20 cellular contexts compared by ENCODE assay signal in the genomic region with DNA sequence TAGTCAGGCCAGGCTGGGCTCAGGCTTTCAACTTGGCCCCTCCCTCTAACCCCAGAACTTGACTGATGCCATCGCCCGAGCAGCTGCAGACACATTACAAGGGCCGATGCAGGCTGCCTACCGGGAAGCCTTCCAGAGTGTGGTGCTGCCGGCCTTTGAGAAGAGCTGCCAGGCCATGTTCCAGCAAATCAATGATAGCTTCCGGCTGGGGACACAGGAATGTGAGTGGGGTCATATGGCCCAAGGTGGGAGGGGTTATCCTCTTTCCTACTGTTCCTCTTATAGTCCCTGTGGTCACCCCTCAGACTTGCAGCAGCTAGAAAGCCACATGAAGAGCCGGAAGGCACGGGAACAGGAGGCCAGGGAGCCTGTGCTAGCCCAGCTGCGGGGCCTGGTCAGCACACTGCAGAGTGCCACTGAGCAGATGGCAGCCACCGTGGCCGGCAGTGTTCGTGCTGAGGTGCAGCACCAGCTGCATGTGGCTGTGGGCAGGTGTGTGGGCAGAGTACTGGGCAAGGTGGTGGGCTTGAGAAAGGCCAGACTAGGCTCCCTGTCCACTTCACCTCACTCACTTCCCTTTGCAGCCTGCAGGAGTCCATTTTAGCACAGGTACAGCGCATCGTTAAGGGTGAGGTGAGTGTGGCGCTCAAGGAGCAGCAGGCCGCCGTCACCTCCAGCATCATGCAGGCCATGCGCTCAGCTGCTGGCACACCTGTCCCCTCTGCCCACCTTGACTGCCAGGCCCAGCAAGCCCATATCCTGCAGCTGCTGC. TPM values are rescaled to one million over a fixed set of nuclear protein-coding genes. Genes with fewer than 3 reads are reported as not detected.
DNase-seq lines count a peak whose midpoint lies in the region; ATAC-seq, FAIRE-seq and TF ChIP-seq lines count a peak whose summit lies in the region.
"Had no signal": no experiment of that assay in that cellular context is flagged by ENCODE, and none has a peak within 500 bp of the region (broad histone marks: within the 10 kb centered on the region; RNA-seq: fewer than 3 reads in every experiment).

No MANE protein-coding gene starts in this region.

- peak in 32 of 56 donors; percentile 8 to 61 (median 36) for TF ChIP-seq CTCF in dorsolateral prefrontal cortex (IDR thresholded peaks at IDR 0.05 in 54 of 56, conservative IDR thresholded peaks at IDR 0.05 in 2 of 56; ENCODE audit: low read depth in 1 of 56, partially characterized antibody in 56 of 56)
- 0 out of 2 replicates have a peak, but pooled peaks have one; percentile 14 for TF ChIP-seq CTCF in HepG2 (CRISPR knock-in tag; IDR thresholded peaks at IDR 0.05)

- TF ChIP-seq EP300 in HepG2 (IDR thresholded peaks at IDR 0.05; ENCODE audit: low read depth in 2 of 2, low read length in 2 of 2), result no peak
- TF ChIP-seq EP300 in HepG2 (CRISPR knock-in tag; IDR thresholded peaks at IDR 0.05; ENCODE audit: borderline replicate concordance), result no peak

- TF ChIP-seq POLR2A in HepG2 (IDR thresholded peaks at IDR 0.05; ENCODE audit: insufficient read depth in 1 of 2, low read depth in 2 of 2, low read length in 2 of 2) (no peak), GM12891 (IDR thresholded peaks at IDR 0.05; ENCODE audit: low read depth, low read length) (no peak)

- POLR2A ChIA-PET in HepG2 (lab: Yijun Ruan, JAX), result interaction anchor here (1.3 to 3.3 kb wide), 6 partner anchors 10 to 158 kb away, joined by 3 to 22 read pairs (median 7); a partner anchor contains a TSS

- peaks cover 31% of the 10 kb centered on the region for H3K4me1 ChIP-seq in HepG2 (ENCODE audit: insufficient read depth, low read length)
- H3K4me1 ChIP-seq: colonic mucosa had no signal

- no peaks in the 10 kb centered on the region for H3K79me2 ChIP-seq in HepG2 (ENCODE audit: insufficient read depth, low read length)

- H3K4me3 ChIP-seq in dorsolateral prefrontal cortex (peak overlapping the region in 4 of 59 donors; percentile 1 to 28 (median 23)), HepG2 (replicated peaks in 1 of 3; ENCODE audit: insufficient read depth in 1 of 3, low read depth in 2 of 3, low read length in 3 of 3) (no peak overlapping the region), skeletal muscle cell (ENCODE audit: low read depth, low read length) (no peak overlapping the region)
- H3K4me3 ChIP-seq: ascending aorta, colonic mucosa, smooth muscle cell had no signal

- no peak overlapping the region; the same call in 1 of the 2 replicates for H3K4me2 ChIP-seq in HepG2 (ENCODE audit: low read depth, low read length)
- H3K4me2 ChIP-seq: smooth muscle cell had no signal

- H3K9me3 ChIP-seq in HepG2 (ENCODE audit: low read length), result no peaks in the 10 kb centered on the region
- H3K9me3 ChIP-seq: ascending aorta, colonic mucosa, neutrophil had no signal

- DNase-seq in NCI-H2196 treated with DMSO at 0.1 percent for 48 hours (lab: John Stamatoyannopoulos, UW; ENCODE audit: unreplicated experiment) (peak; percentile 44), dorsolateral prefrontal cortex (peak; percentile 27 to 93 (median 85)), HepG2 (ENCODE audit: low spot score) (no peak), skeletal muscle cell (ENCODE audit: low read depth) (peak; percentile 47), GM12891 (ENCODE audit: insufficient read length, low spot score) (no peak)
- no peak for DNase-seq in activated naive CD4-positive, alpha-beta T cell treated with Interleukin-2 at 50 U/mL for 16 hours
- DNase-seq: activated CD8-positive, alpha-beta memory T cell treated with anti-CD3 and anti-CD28 coated beads for 24 hours; DMS79 treated with DMSO at 0.1 percent for 48 hours; NCI-H1092 treated with DMSO at 0.1 percent for 48 hours had no signal

- H3K9ac ChIP-seq in HepG2 (ENCODE audit: insufficient read depth, low read depth, low read length), result no peak overlapping the region; the same call in 1 of the 2 replicates

- H3K27me3 ChIP-seq in dorsolateral prefrontal cortex (no peaks in the 10 kb centered on the region), HepG2 (ENCODE audit: control insufficient read depth in 1 of 2, insufficient read depth in 2 of 2, low read length in 2 of 2) (no peaks in the 10 kb centered on the region)
- H3K27me3 ChIP-seq: ascending aorta, colonic mucosa, neutrophil had no signal

- in situ Hi-C loops in HepG2 (cut with HindIII; ENCODE audit: extremely low pct_ligation_motif_present, low pct_unique_long_range_greater_than_20kb), result loop anchor here (10.0 kb wide), 1 partner anchor 162 kb away; no protein-coding TSS in a partner anchor

- peak overlapping the region; percentile 63 to 98 (median 92) for H3K27ac ChIP-seq in dorsolateral prefrontal cortex
- H3K27ac ChIP-seq in HepG2 (ENCODE audit: extremely low read length, insufficient read depth, low read length), result peak overlapping the region; percentile 36
- H3K27ac ChIP-seq: ascending aorta, C4-2B, colonic mucosa had no signal

- CTCF ChIA-PET in HepG2 (lab: Yijun Ruan, JAX; ENCODE audit: low intra/inter-chr PET ratio, low total read pairs), result interaction anchor here (1.2 to 5.3 kb wide), 6 partner anchors 33 to 182 kb away, joined by 3 to 63 read pairs (median 6); a partner anchor contains a TSS

- peaks cover 50 to 79% of the 10 kb centered on the region in 2 experiments for H3K36me3 ChIP-seq in HepG2 (replicated peaks in 1 of 2; ENCODE audit: control insufficient read depth in 1 of 2, insufficient read depth in 2 of 2, low read length in 2 of 2)

- intact Hi-C loops in dorsolateral prefrontal cortex (cut with DNase I) (loop anchor here (1.0 to 5.0 kb wide), 3 partner anchors 35 to 50 kb away; a partner anchor contains a TSS), HepG2 (cut with micrococcal nuclease; ENCODE audit: unreplicated experiment) (loop anchor here (1.0 to 5.0 kb wide), 2 partner anchors 46 to 160 kb away; no protein-coding TSS in a partner anchor)

- no peak for TF ChIP-seq RAD21 in HepG2 (CRISPR knock-in tag; IDR thresholded peaks at IDR 0.05)

- H2AFZ ChIP-seq in HepG2 (ENCODE audit: low read length), result no peak overlapping the region

- peak; percentile 3; the same call in 2 of the 3 replicates for ATAC-seq in HepG2
- ATAC-seq in GM18502 (IDR thresholded peaks at IDR 0.05; ENCODE audit: poor library complexity, unreplicated experiment), result no peak
- no peak for ATAC-seq in HG02840 (IDR thresholded peaks at IDR 0.05; ENCODE audit: low FRiP score, unreplicated experiment)
- ATAC-seq: WTC11 had no signal

- no TSS peak for BruUV-seq in HepG2 (replicated peaks; lab: Mats Ljungman, UMichigan)

- no peak for FAIRE-seq in HepG2 (lab: Jason Lieb, UNC)
- no peak for FAIRE-seq in GM12891 (lab: Jason Lieb, UNC)
- FAIRE-seq: islet of Langerhans had no signal

- 92% methylated on average over 16 of the region's 18 CpGs for WGBS in HepG2 (ENCODE audit: low lambda C conversion rate)

- H4K20me1 ChIP-seq in HepG2 (ENCODE audit: insufficient read depth, low read length), result no peaks in the 10 kb centered on the region

RNA-seq across cellular contexts. Expression of a gene that starts 2.1 kb away (rescaled TPM):
- 10 to 100 TPM in 1 of 120 experiments, 1 to 10 TPM in 97, under 1 TPM in 6, not detected in 16; 0.72 to 11.5 (median 2.6) TPM for total RNA-seq in dorsolateral prefrontal cortex
- total RNA-seq in HepG2 (2016; rRNA removed; fragmentation: Illumina TruSeq; extraction: Trizol), result 0.53 TPM in 1 of 2 replicates, not detected in the other
- not detected in 2 replicates for total RNA-seq in HepG2 (2016; cell fraction: cytosol; rRNA removed; fragmentation: Illumina TruSeq; extraction: Trizol; ENCODE audit: low read depth)
- 0.24 TPM in 1 of 2 replicates, not detected in the other for total RNA-seq in HepG2 (2016; cell fraction: insoluble cytoplasmic fraction; rRNA removed; fragmentation: Illumina TruSeq; extraction: Trizol)
- total RNA-seq in HepG2 (2016; cell fraction: membrane; rRNA removed; fragmentation: Illumina TruSeq; extraction: Trizol), result 0.38 TPM in 1 of 2 replicates, not detected in the other
- not detected in 2 replicates for total RNA-seq in HepG2 (2016; cell fraction: nucleus; rRNA removed; fragmentation: Illumina TruSeq; extraction: Trizol)
- polyA plus RNA-seq in HepG2 (2011; rRNA removed), result 1.2 and 1.3 TPM in 2 replicates
- 0.33 and 0.93 TPM in 2 replicates for polyA plus RNA-seq in HepG2 (2011; cell fraction: cytosol; rRNA removed)
- polyA plus RNA-seq in HepG2 (2011; cell fraction: nucleus; rRNA removed), result 11.7 and 16.3 TPM in 2 replicates
- polyA plus RNA-seq in HepG2 (2012), result 0.90 and 2.0 TPM in 2 replicates
- 0.19 TPM in 1 of 2 replicates, not detected in the other for polyA plus RNA-seq in HepG2 (2016; cell fraction: cytosol; fragmentation: Illumina TruSeq; extraction: Trizol; ENCODE audit: low read depth)
- polyA plus RNA-seq in HepG2 (2016; cell fraction: insoluble cytoplasmic fraction; fragmentation: Illumina TruSeq; extraction: Trizol; ENCODE audit: low read depth), result not detected in 2 replicates
- polyA plus RNA-seq in HepG2 (2016; cell fraction: membrane; fragmentation: Illumina TruSeq; extraction: Trizol; ENCODE audit: low read depth), result not detected in 2 replicates
- 1.4 and 1.9 TPM in 2 replicates for polyA plus RNA-seq in HepG2 (2016; cell fraction: nucleus; fragmentation: Illumina TruSeq; extraction: Trizol; ENCODE audit: insufficient read depth, low read depth)
- polyA minus RNA-seq in HepG2 (2011; rRNA and poly(A)+ RNA removed; ENCODE audit: low replicate concordance), result 0.86 TPM in 1 of 2 replicates, not detected in the other
- polyA minus RNA-seq in HepG2 (2011; cell fraction: cytosol; rRNA and poly(A)+ RNA removed), result not detected in 2 replicates
- not detected in 2 replicates for polyA minus RNA-seq in HepG2 (2011; cell fraction: nucleus; rRNA and poly(A)+ RNA removed)
- polyA plus RNA-seq in GM12891 (2012; ENCODE audit: low read depth, missing spikeins), result 1.6 TPM
- total RNA-seq: activated T-helper 2 cell treated with anti-CD3 and anti-CD28 coated beads, Interferon-gamma antibody, Interleukin-2, Interleukin-4, amounts not matched to agents 10 μg/mL and 5 μg/mL and 100 μg/mL, durations not matched to agents 14 hours and 24 hours and 36 hours; ascending aorta; mesothelial cell of epicardium; smooth muscle cell had no signal

RNA-seq across cellular contexts. Expression of a gene that starts 9.7 kb away (rescaled TPM):
- total RNA-seq in dorsolateral prefrontal cortex, result 10 to 100 TPM; 46.0 to 96.6 (median 69.2) TPM
- total RNA-seq in HepG2 (2016; rRNA removed; fragmentation: Illumina TruSeq; extraction: Trizol), result 53.4 and 59.1 TPM in 2 replicates
- total RNA-seq in HepG2 (2016; cell fraction: cytosol; rRNA removed; fragmentation: Illumina TruSeq; extraction: Trizol; ENCODE audit: low read depth), result 3.4 and 6.4 TPM in 2 replicates
- total RNA-seq in HepG2 (2016; cell fraction: insoluble cytoplasmic fraction; rRNA removed; fragmentation: Illumina TruSeq; extraction: Trizol), result 49.7 and 63.5 TPM in 2 replicates
- 14.5 and 17.3 TPM in 2 replicates for total RNA-seq in HepG2 (2016; cell fraction: membrane; rRNA removed; fragmentation: Illumina TruSeq; extraction: Trizol)
- total RNA-seq in HepG2 (2016; cell fraction: nucleus; rRNA removed; fragmentation: Illumina TruSeq; extraction: Trizol), result 56.7 and 57.8 TPM in 2 replicates
- 51.4 and 65.8 TPM in 2 replicates for polyA plus RNA-seq in HepG2 (2011; rRNA removed)
- 31.1 and 42.0 TPM in 2 replicates for polyA plus RNA-seq in HepG2 (2011; cell fraction: cytosol; rRNA removed)
- 315 and 402 TPM in 2 replicates for polyA plus RNA-seq in HepG2 (2011; cell fraction: nucleus; rRNA removed)
- polyA plus RNA-seq in HepG2 (2012), result 35.8 and 45.8 TPM in 2 replicates
- 3.8 and 5.4 TPM in 2 replicates for polyA plus RNA-seq in HepG2 (2016; cell fraction: cytosol; fragmentation: Illumina TruSeq; extraction: Trizol; ENCODE audit: low read depth)
- 41.9 and 50.8 TPM in 2 replicates for polyA plus RNA-seq in HepG2 (2016; cell fraction: insoluble cytoplasmic fraction; fragmentation: Illumina TruSeq; extraction: Trizol; ENCODE audit: low read depth)
- 4.5 and 8.2 TPM in 2 replicates for polyA plus RNA-seq in HepG2 (2016; cell fraction: membrane; fragmentation: Illumina TruSeq; extraction: Trizol; ENCODE audit: low read depth)
- 159 and 172 TPM in 2 replicates for polyA plus RNA-seq in HepG2 (2016; cell fraction: nucleus; fragmentation: Illumina TruSeq; extraction: Trizol; ENCODE audit: insufficient read depth, low read depth)
- 150 and 170 TPM in 2 replicates for polyA minus RNA-seq in HepG2 (2011; rRNA and poly(A)+ RNA removed; ENCODE audit: low replicate concordance)
- polyA minus RNA-seq in HepG2 (2011; cell fraction: cytosol; rRNA and poly(A)+ RNA removed), result 37.8 and 44.5 TPM in 2 replicates
- polyA minus RNA-seq in HepG2 (2011; cell fraction: nucleus; rRNA and poly(A)+ RNA removed), result 61.0 and 65.3 TPM in 2 replicates
- 42.0 TPM for polyA plus RNA-seq in GM12891 (2012; ENCODE audit: low read depth, missing spikeins)

RNA-seq across cellular contexts. Expression of a gene that starts 10.5 kb away (rescaled TPM):
- 10 to 100 TPM; 10.9 to 28.1 (median 18.3) TPM for total RNA-seq in dorsolateral prefrontal cortex
- 8.4 and 12.9 TPM in 2 replicates for total RNA-seq in HepG2 (2016; rRNA removed; fragmentation: Illumina TruSeq; extraction: Trizol)
- 19.3 and 21.7 TPM in 2 replicates for total RNA-seq in HepG2 (2016; cell fraction: cytosol; rRNA removed; fragmentation: Illumina TruSeq; extraction: Trizol; ENCODE audit: low read depth)
- total RNA-seq in HepG2 (2016; cell fraction: insoluble cytoplasmic fraction; rRNA removed; fragmentation: Illumina TruSeq; extraction: Trizol), result 11.2 and 11.8 TPM in 2 replicates
- 29.0 and 30.2 TPM in 2 replicates for total RNA-seq in HepG2 (2016; cell fraction: membrane; rRNA removed; fragmentation: Illumina TruSeq; extraction: Trizol)
- total RNA-seq in HepG2 (2016; cell fraction: nucleus; rRNA removed; fragmentation: Illumina TruSeq; extraction: Trizol), result 10.0 and 11.3 TPM in 2 replicates
- polyA plus RNA-seq in HepG2 (2011; rRNA removed), result 19.1 and 45.7 TPM in 2 replicates
- polyA plus RNA-seq in HepG2 (2011; cell fraction: cytosol; rRNA removed), result 25.6 and 28.0 TPM in 2 replicates
- 28.8 and 29.7 TPM in 2 replicates for polyA plus RNA-seq in HepG2 (2011; cell fraction: nucleus; rRNA removed)
- polyA plus RNA-seq in HepG2 (2012), result 18.9 and 23.9 TPM in 2 replicates
- 17.3 and 28.4 TPM in 2 replicates for polyA plus RNA-seq in HepG2 (2016; cell fraction: cytosol; fragmentation: Illumina TruSeq; extraction: Trizol; ENCODE audit: low read depth)
- polyA plus RNA-seq in HepG2 (2016; cell fraction: insoluble cytoplasmic fraction; fragmentation: Illumina TruSeq; extraction: Trizol; ENCODE audit: low read depth), result 25.1 and 27.8 TPM in 2 replicates
- 46.7 and 49.0 TPM in 2 replicates for polyA plus RNA-seq in HepG2 (2016; cell fraction: membrane; fragmentation: Illumina TruSeq; extraction: Trizol; ENCODE audit: low read depth)
- 19.1 and 27.5 TPM in 2 replicates for polyA plus RNA-seq in HepG2 (2016; cell fraction: nucleus; fragmentation: Illumina TruSeq; extraction: Trizol; ENCODE audit: insufficient read depth, low read depth)
- polyA minus RNA-seq in HepG2 (2011; rRNA and poly(A)+ RNA removed; ENCODE audit: low replicate concordance), result 49.1 and 87.7 TPM in 2 replicates
- polyA minus RNA-seq in HepG2 (2011; cell fraction: cytosol; rRNA and poly(A)+ RNA removed), result 17.5 and 18.7 TPM in 2 replicates
- 16.0 and 20.4 TPM in 2 replicates for polyA minus RNA-seq in HepG2 (2011; cell fraction: nucleus; rRNA and poly(A)+ RNA removed)
- 12.3 TPM for polyA plus RNA-seq in GM12891 (2012; ENCODE audit: low read depth, missing spikeins)

RNA-seq across cellular contexts. Expression of a gene that starts 35.1 kb away (rescaled TPM):
- total RNA-seq in dorsolateral prefrontal cortex (10 to 100 TPM; 40.0 to 88.4 (median 54.9) TPM), HepG2 (2016; rRNA removed; fragmentation: Illumina TruSeq; extraction: Trizol) (24.8 and 43.3 TPM in 2 replicates)
- 11.2 and 11.7 TPM in 2 replicates for total RNA-seq in HepG2 (2016; cell fraction: cytosol; rRNA removed; fragmentation: Illumina TruSeq; extraction: Trizol; ENCODE audit: low read depth)
- total RNA-seq in HepG2 (2016; cell fraction: insoluble cytoplasmic fraction; rRNA removed; fragmentation: Illumina TruSeq; extraction: Trizol), result 22.8 and 43.9 TPM in 2 replicates
- 7.4 and 8.2 TPM in 2 replicates for total RNA-seq in HepG2 (2016; cell fraction: membrane; rRNA removed; fragmentation: Illumina TruSeq; extraction: Trizol)
- 43.8 and 49.8 TPM in 2 replicates for total RNA-seq in HepG2 (2016; cell fraction: nucleus; rRNA removed; fragmentation: Illumina TruSeq; extraction: Trizol)
- 40.9 and 51.3 TPM in 2 replicates for polyA plus RNA-seq in HepG2 (2011; rRNA removed)
- 17.4 and 28.9 TPM in 2 replicates for polyA plus RNA-seq in HepG2 (2011; cell fraction: cytosol; rRNA removed)
- 414 and 516 TPM in 2 replicates for polyA plus RNA-seq in HepG2 (2011; cell fraction: nucleus; rRNA removed)
- 22.1 and 28.1 TPM in 2 replicates for polyA plus RNA-seq in HepG2 (2012)
- 3.3 and 4.0 TPM in 2 replicates for polyA plus RNA-seq in HepG2 (2016; cell fraction: cytosol; fragmentation: Illumina TruSeq; extraction: Trizol; ENCODE audit: low read depth)
- polyA plus RNA-seq in HepG2 (2016; cell fraction: insoluble cytoplasmic fraction; fragmentation: Illumina TruSeq; extraction: Trizol; ENCODE audit: low read depth), result 22.0 and 24.2 TPM in 2 replicates
- polyA plus RNA-seq in HepG2 (2016; cell fraction: membrane; fragmentation: Illumina TruSeq; extraction: Trizol; ENCODE audit: low read depth), result 4.4 and 6.6 TPM in 2 replicates
- polyA plus RNA-seq in HepG2 (2016; cell fraction: nucleus; fragmentation: Illumina TruSeq; extraction: Trizol; ENCODE audit: insufficient read depth, low read depth), result 153 and 170 TPM in 2 replicates
- 38.6 and 47.8 TPM in 2 replicates for polyA minus RNA-seq in HepG2 (2011; rRNA and poly(A)+ RNA removed; ENCODE audit: low replicate concordance)
- 8.8 and 11.4 TPM in 2 replicates for polyA minus RNA-seq in HepG2 (2011; cell fraction: cytosol; rRNA and poly(A)+ RNA removed)
- polyA minus RNA-seq in HepG2 (2011; cell fraction: nucleus; rRNA and poly(A)+ RNA removed), result 35.9 and 44.5 TPM in 2 replicates
- 28.0 TPM for polyA plus RNA-seq in GM12891 (2012; ENCODE audit: low read depth, missing spikeins)

RNA-seq across cellular contexts. Expression of a gene that starts 35.8 kb away (rescaled TPM):
- total RNA-seq in dorsolateral prefrontal cortex (10 to 100 TPM; 51.7 to 88.9 (median 72.2) TPM), HepG2 (2016; rRNA removed; fragmentation: Illumina TruSeq; extraction: Trizol) (214 and 224 TPM in 2 replicates)
- total RNA-seq in HepG2 (2016; cell fraction: cytosol; rRNA removed; fragmentation: Illumina TruSeq; extraction: Trizol; ENCODE audit: low read depth), result 79.7 and 100.0 TPM in 2 replicates
- 209 and 229 TPM in 2 replicates for total RNA-seq in HepG2 (2016; cell fraction: insoluble cytoplasmic fraction; rRNA removed; fragmentation: Illumina TruSeq; extraction: Trizol)
- 120 and 150 TPM in 2 replicates for total RNA-seq in HepG2 (2016; cell fraction: membrane; rRNA removed; fragmentation: Illumina TruSeq; extraction: Trizol)
- total RNA-seq in HepG2 (2016; cell fraction: nucleus; rRNA removed; fragmentation: Illumina TruSeq; extraction: Trizol), result 79.9 and 90.1 TPM in 2 replicates
- polyA plus RNA-seq in HepG2 (2011; rRNA removed), result 168 and 198 TPM in 2 replicates
- polyA plus RNA-seq in HepG2 (2011; cell fraction: cytosol; rRNA removed), result 212 and 299 TPM in 2 replicates
- polyA plus RNA-seq in HepG2 (2011; cell fraction: nucleus; rRNA removed), result 132 and 146 TPM in 2 replicates
- polyA plus RNA-seq in HepG2 (2012), result 140 and 216 TPM in 2 replicates
- 108 and 138 TPM in 2 replicates for polyA plus RNA-seq in HepG2 (2016; cell fraction: cytosol; fragmentation: Illumina TruSeq; extraction: Trizol; ENCODE audit: low read depth)
- polyA plus RNA-seq in HepG2 (2016; cell fraction: insoluble cytoplasmic fraction; fragmentation: Illumina TruSeq; extraction: Trizol; ENCODE audit: low read depth), result 277 and 305 TPM in 2 replicates
- polyA plus RNA-seq in HepG2 (2016; cell fraction: membrane; fragmentation: Illumina TruSeq; extraction: Trizol; ENCODE audit: low read depth), result 139 and 154 TPM in 2 replicates
- polyA plus RNA-seq in HepG2 (2016; cell fraction: nucleus; fragmentation: Illumina TruSeq; extraction: Trizol; ENCODE audit: insufficient read depth, low read depth), result 173 and 182 TPM in 2 replicates
- 366 and 394 TPM in 2 replicates for polyA minus RNA-seq in HepG2 (2011; rRNA and poly(A)+ RNA removed; ENCODE audit: low replicate concordance)
- 157 and 165 TPM in 2 replicates for polyA minus RNA-seq in HepG2 (2011; cell fraction: cytosol; rRNA and poly(A)+ RNA removed)
- polyA minus RNA-seq in HepG2 (2011; cell fraction: nucleus; rRNA and poly(A)+ RNA removed), result 60.0 and 81.7 TPM in 2 replicates
- polyA plus RNA-seq in GM12891 (2012; ENCODE audit: low read depth, missing spikeins), result 155 TPM

Comparison
In these comparisons a context has a peak if more than half of its experiments do, and no peak if none do; other contexts are left out.
1. DNase-seq: peak in NCI-H2196 treated with DMSO at 0.1 percent for 48 hours (single experiment), dorsolateral prefrontal cortex (10 of 10) and skeletal muscle cell (single experiment); none in HepG2 (single experiment), activated naive CD4-positive, alpha-beta T cell treated with Interleukin-2 at 50 U/mL for 16 hours (single experiment) and GM12891 (single experiment).